Comparison of ENCODE assay signal across 8 cellular contexts in the genomic region with DNA sequence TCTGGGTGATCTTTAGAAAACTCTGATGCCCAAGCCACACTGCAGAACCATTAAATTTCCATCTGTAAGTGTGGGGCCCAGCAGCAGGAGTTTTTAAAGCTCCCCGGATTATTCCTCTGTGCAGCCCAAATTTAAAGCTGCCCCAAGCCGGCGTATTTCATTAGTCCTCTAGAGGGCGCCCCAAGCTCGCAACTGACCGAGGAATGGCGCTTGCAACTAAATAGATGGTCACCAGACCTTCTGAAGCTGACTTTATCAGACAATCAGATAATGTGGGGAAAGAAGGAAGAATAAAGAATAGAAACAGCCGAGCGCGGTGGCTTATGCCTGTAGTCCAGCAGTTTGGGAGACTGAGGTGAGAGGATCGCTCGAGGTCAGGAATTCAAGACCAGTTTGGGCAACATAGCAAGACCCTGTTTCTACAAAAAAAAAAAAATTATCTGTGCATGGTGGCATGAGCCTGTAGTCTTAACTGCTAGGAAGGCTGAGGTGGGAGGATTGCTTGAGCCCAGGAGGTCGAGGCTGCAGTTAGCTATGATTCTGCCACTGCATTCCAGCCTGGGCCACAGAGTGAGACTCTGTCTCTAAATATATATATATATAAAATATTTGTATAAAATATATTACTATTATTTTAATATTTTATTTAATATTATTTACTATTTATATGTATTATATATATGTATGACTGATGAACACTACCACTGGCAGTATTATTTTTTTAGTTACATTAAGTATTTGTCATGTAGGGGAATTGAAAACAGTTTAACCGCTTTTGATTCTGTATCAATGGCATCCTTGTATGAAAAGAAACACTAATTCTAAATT. TPM values are rescaled to one million over a fixed set of nuclear protein-coding genes. Genes with fewer than 3 reads are reported as not detected.
DNase-seq lines count a peak whose midpoint lies in the region; ATAC-seq lines count a peak whose summit lies in the region.

No MANE protein-coding gene starts in this region.

- peaks cover 29% of the 10 kb centered on the region for H3K27me3 Mint-ChIP-seq in T-helper 2 cell treated with Interferon-gamma antibody and Interleukin-4, amounts not matched to agents 5 μg/mL and 100 μg/mL, for 36 hours (ENCODE audit: low read depth)

- ATAC-seq in HG03135 (IDR thresholded peaks at IDR 0.05; ENCODE audit: unreplicated experiment) = peak; percentile 63
- ATAC-seq in HG03520 (IDR thresholded peaks at IDR 0.05; ENCODE audit: unreplicated experiment) = no peak

- no peaks in the 10 kb centered on the region for H3K36me3 Mint-ChIP-seq in T-helper 2 cell treated with Interferon-gamma antibody and Interleukin-4, amounts not matched to agents 5 μg/mL and 100 μg/mL, for 36 hours (ENCODE audit: low read depth)

- no peak overlapping the region for H3K27ac Mint-ChIP-seq in T-helper 2 cell treated with Interferon-gamma antibody and Interleukin-4, amounts not matched to agents 5 μg/mL and 100 μg/mL, for 36 hours

- H3K9me3 Mint-ChIP-seq in T-helper 2 cell treated with Interferon-gamma antibody and Interleukin-4, amounts not matched to agents 5 μg/mL and 100 μg/mL, for 36 hours = no peaks in the 10 kb centered on the region

- DNase-seq in ELF-1 (ENCODE audit: low read depth, low spot score) (peak; percentile 77), NCI-H460 (ENCODE audit: extremely low read depth, low read depth) (peak; percentile 62), fibroblast of gingiva (ENCODE audit: low read depth) (peak; percentile 31), occipital lobe (lab: John Stamatoyannopoulos, UW) (peak; percentile 49)
- DNase-seq in activated CD8-positive, alpha-beta memory T cell treated with anti-CD3 and anti-CD28 coated beads, Interleukin-2, amount 50 U/mL, for 4 hours = peak; percentile 24
- no peak for DNase-seq in T-helper 2 cell treated with Interferon-gamma antibody and Interleukin-4, amounts not matched to agents 5 μg/mL and 100 μg/mL, for 36 hours (ENCODE audit: low spot score)

- H3K4me1 Mint-ChIP-seq in T-helper 2 cell treated with Interferon-gamma antibody and Interleukin-4, amounts not matched to agents 5 μg/mL and 100 μg/mL, for 36 hours (ENCODE audit: low read depth) = no peaks in the 10 kb centered on the region

- no peak overlapping the region for H3K4me3 Mint-ChIP-seq in T-helper 2 cell treated with Interferon-gamma antibody and Interleukin-4, amounts not matched to agents 5 μg/mL and 100 μg/mL, for 36 hours

RNA-seq across cellular contexts. Expression of a gene that starts 56.0 kb away (rescaled TPM):
- not detected in 2 replicates for total RNA-seq in NCI-H460 (2014; rRNA removed; shearing (Covaris generic))
- not detected in 2 replicates for polyA plus RNA-seq in NCI-H460 (2014; cell fraction: nucleus; rRNA removed)
- total RNA-seq in occipital lobe = 0.47 TPM
